ENCODE assay signal across 8 cellular contexts in genomic region chr10:112471878-112472487, GRCh38.
DNase-seq lines count a peak whose midpoint lies in the region; ATAC-seq, FAIRE-seq and TF ChIP-seq lines count a peak whose summit lies in the region.

No MANE protein-coding gene starts in this region.

- no peaks in the 10 kb centered on the region for H3K9me3 ChIP-seq in tibial artery

- H3K36me3 ChIP-seq in brain microvascular endothelial cell (replicated peaks) (no peaks in the 10 kb centered on the region), tibial artery (peaks cover 0 to 2% (median 0%) of the 10 kb centered on the region in 3 donors)

- DNase-seq in AG10803 (ENCODE audit: low read depth) (peak; percentile 68), GM13976 (ENCODE audit: low spot score) (peak; percentile 68), NCI-H526 (lab: John Stamatoyannopoulos, UW) (peak; percentile 9 to 35), brain microvascular endothelial cell (no peak), tibial artery (no peak), NCI-H774 (lab: John Stamatoyannopoulos, UW) (no peak)

- in situ Hi-C loops in GM13976 (cut with MboI; ENCODE audit: low sequenced_read_pairs, unreplicated experiment), result no loop called here
- in situ Hi-C loops in brain microvascular endothelial cell (cut with HindIII; ENCODE audit: low pct_ligation_motif_present, low sequenced_read_pairs), result no loop called here

- TF ChIP-seq CTCF in AG10803 (conservative IDR thresholded peaks at IDR 0.05; ENCODE audit: low read length) (peak; percentile 80), GM13976 (IDR thresholded peaks at IDR 0.05; ENCODE audit: borderline replicate concordance, control extremely low read depth, extremely low read depth, insufficient read depth, missing control alignments) (peak; percentile 39), brain microvascular endothelial cell (IDR thresholded peaks at IDR 0.05; ENCODE audit: low read depth, low read length, missing control alignments) (peak; percentile 30), tibial artery (IDR thresholded peaks at IDR 0.05) (peak; percentile 65)

- peak; percentile 96 for FAIRE-seq in islet of Langerhans (lab: Jason Lieb, UNC)

- intact Hi-C loops in tibial artery (cut with DNase I; ENCODE audit: low total_unique reads), result no loop called here

- H3K27ac ChIP-seq in brain microvascular endothelial cell, result no peak overlapping the region
- H3K27ac ChIP-seq in tibial artery, result no peak overlapping the region

- H3K4me3 ChIP-seq in AG10803 (ENCODE audit: low read length) (no peak overlapping the region), brain microvascular endothelial cell (ENCODE audit: low read depth, low read length) (no peak overlapping the region), tibial artery (no peak overlapping the region)

- peaks cover 0 to 9% (median 0%) of the 10 kb centered on the region in 4 donors for H3K4me1 ChIP-seq in tibial artery

- H3K27me3 ChIP-seq in brain microvascular endothelial cell (replicated peaks) (no peaks in the 10 kb centered on the region), tibial artery (no peaks in the 10 kb centered on the region)

- peak; percentile 80 for ATAC-seq in HG02981 (IDR thresholded peaks at IDR 0.05; ENCODE audit: unreplicated experiment)

Comparison
In these comparisons a context has a peak if more than half of its experiments do, and no peak if none do; other contexts are left out.
1. DNase-seq: peak in AG10803 (single experiment), GM13976 (single experiment) and NCI-H526 (2 of 2); none in brain microvascular endothelial cell (single experiment), tibial artery (0 of 2) and NCI-H774 (single experiment).
2. CTCF ChIP-seq: peak in every context shown above with its lines; median percentile 80 in AG10803; 65 in tibial artery; 39 in GM13976; 30 in brain microvascular endothelial cell.